ENCODE assay signal across 11 cellular contexts in the genomic region with DNA sequence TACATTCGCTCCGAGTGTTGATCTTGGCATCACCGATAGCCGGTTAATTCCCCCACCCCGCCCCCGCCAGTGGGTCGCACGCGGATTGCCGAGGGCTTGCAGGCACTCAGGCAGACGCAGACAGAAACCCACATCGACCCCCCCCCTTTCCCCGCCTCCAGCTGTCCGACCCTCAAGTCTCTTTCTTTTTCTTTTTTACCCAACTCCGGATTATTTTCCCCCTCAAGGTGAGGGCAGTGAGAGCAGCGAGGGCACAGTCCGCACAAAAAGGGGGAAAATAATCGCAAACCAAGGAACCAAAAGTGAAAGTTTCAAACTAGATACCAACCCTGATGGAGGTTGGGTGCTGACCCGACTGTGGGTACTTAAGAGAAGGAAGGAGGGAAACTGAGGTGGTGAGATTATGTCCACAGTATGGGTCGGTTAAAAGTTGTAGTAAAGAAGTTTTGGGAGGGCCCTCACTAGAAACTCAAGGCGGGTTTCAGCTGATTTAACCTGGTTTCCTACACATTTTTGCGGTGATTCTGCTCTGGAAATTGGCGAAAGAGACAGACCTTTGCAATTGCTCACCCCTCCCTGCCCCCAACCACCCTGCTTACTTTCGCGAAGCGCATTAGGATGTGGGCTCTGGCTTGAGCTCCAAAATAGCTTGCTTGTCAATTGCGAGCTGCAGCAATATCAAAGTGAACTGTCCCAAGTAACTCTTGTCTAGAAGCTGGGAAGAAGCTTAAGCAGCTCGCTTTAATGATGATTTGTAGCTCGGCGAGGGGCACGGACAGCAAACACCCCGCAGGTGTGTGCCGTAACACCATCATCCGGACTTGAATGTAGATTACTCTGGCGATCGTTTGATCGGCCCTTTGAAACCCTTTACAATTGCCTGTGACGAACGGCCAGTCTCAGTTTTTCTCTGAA. TPM values are rescaled to one million over a fixed set of nuclear protein-coding genes. Genes with fewer than 3 reads are reported as not detected.
DNase-seq lines count a peak whose midpoint lies in the region; ATAC-seq, FAIRE-seq and TF ChIP-seq lines count a peak whose summit lies in the region.
"Had no signal": no experiment of that assay in that cellular context is flagged by ENCODE, and none has a peak within 500 bp of the region (broad histone marks: within the 10 kb centered on the region; RNA-seq: fewer than 3 reads in every experiment).

No MANE protein-coding gene starts in this region.

- H4K5ac ChIP-seq in H1 (ENCODE audit: insufficient read length, low read depth, low read length): no peak overlapping the region

- H3K36me3 ChIP-seq in H1 (ENCODE audit: control insufficient read depth in 2 of 4, insufficient read depth in 4 of 4, low read length in 3 of 4): peaks cover 0 to 3% (median 0%) of the 10 kb centered on the region in 4 experiments; a peak in 1 of 8 replicates
- no peaks in the 10 kb centered on the region for H3K36me3 ChIP-seq in neural progenitor cell

- H3K23me2 ChIP-seq in H1 (ENCODE audit: low read depth, low read length): peaks cover 24% of the 10 kb centered on the region

- H3K4me1 Mint-ChIP-seq in CD4-positive, alpha-beta T cell (ENCODE audit: low read depth): peaks cover 26% of the 10 kb centered on the region
- peaks cover 88% of the 10 kb centered on the region for H3K4me1 Mint-ChIP-seq in neural progenitor cell

- H3K4me1 ChIP-seq in H1 (replicated peaks in 1 of 4; ENCODE audit: control insufficient read depth in 3 of 4, insufficient read depth in 4 of 4, low read length in 3 of 4) (peaks cover 14 to 55% (median 38%) of the 10 kb centered on the region in 4 experiments), neural progenitor cell (peaks cover 92% of the 10 kb centered on the region), foreskin keratinocyte (no peaks in the 10 kb centered on the region)

- no peak overlapping the region for H3K27ac ChIP-seq in CD4-positive, alpha-beta T cell (ENCODE audit: low read depth, low read length)
- H3K27ac ChIP-seq in H1 (ENCODE audit: low read depth, low read length) (no peak overlapping the region), neural progenitor cell (peak overlapping the region; percentile 90), foreskin keratinocyte (no peak overlapping the region)
- H3K27ac ChIP-seq: HL-60 had no signal

- TF ChIP-seq CTCF in CD4-positive, alpha-beta T cell (IDR thresholded peaks at IDR 0.05): no peak
- no peak for TF ChIP-seq CTCF in H1 (IDR thresholded peaks at IDR 0.05; ENCODE audit: control extremely low read depth in 1 of 3, insufficient read depth in 1 of 3, low read depth in 1 of 3, low read length in 3 of 3)
- no peak for TF ChIP-seq CTCF in neural progenitor cell (IDR thresholded peaks at IDR 0.05)
- TF ChIP-seq CTCF in foreskin keratinocyte (conservative IDR thresholded peaks at IDR 0.05): no peak

- H2AFZ ChIP-seq in H1 (ENCODE audit: low read length): no peak overlapping the region
- H2AFZ ChIP-seq in neural progenitor cell (replicated peaks): no peak overlapping the region

- peak overlapping the region; percentile 33; the same call in 1 of the 2 replicates for H3K18ac ChIP-seq in H1 (ENCODE audit: extremely low read depth, low read length)

- H3K27me3 ChIP-seq in CD4-positive, alpha-beta T cell (ENCODE audit: control insufficient read depth, insufficient read depth, low read length): peaks cover 88% of the 10 kb centered on the region
- peaks cover 6 to 31% (median 20%) of the 10 kb centered on the region in 4 experiments for H3K27me3 ChIP-seq in H1 (replicated peaks in 1 of 4; ENCODE audit: control insufficient read depth in 3 of 4, extremely low read depth in 1 of 4, insufficient read depth in 3 of 4, low read length in 3 of 4)
- no peaks in the 10 kb centered on the region for H3K27me3 ChIP-seq in neural progenitor cell
- peaks cover 90% of the 10 kb centered on the region for H3K27me3 ChIP-seq in foreskin keratinocyte

- no peak overlapping the region for H3K23ac ChIP-seq in H1 (ENCODE audit: insufficient read length)

- no peak overlapping the region; the same call in 1 of the 2 replicates for H2BK20ac ChIP-seq in H1 (ENCODE audit: low read length)

- no peaks in the 10 kb centered on the region for H3K79me1 ChIP-seq in H1 (ENCODE audit: low read depth, low read length)

- ATAC-seq in CD4-positive, alpha-beta T cell (ENCODE audit: poor library complexity): no peak
- no peak for ATAC-seq in foreskin keratinocyte

- H3K36me3 Mint-ChIP-seq in CD4-positive, alpha-beta T cell (ENCODE audit: low read depth): no peaks in the 10 kb centered on the region
- H3K36me3 Mint-ChIP-seq in neural progenitor cell: peaks cover 10% of the 10 kb centered on the region

- H2BK12ac ChIP-seq in H1 (ENCODE audit: low read depth, low read length): peak overlapping the region; percentile 80

- H3K79me2 ChIP-seq in H1 (ENCODE audit: control insufficient read depth in 1 of 2, insufficient read depth in 2 of 2, low read length in 2 of 2): peaks cover 0 to 2% of the 10 kb centered on the region in 2 experiments; a peak in 1 of 4 replicates
- peaks cover 69% of the 10 kb centered on the region for H3K79me2 ChIP-seq in neural progenitor cell (ENCODE audit: low read depth)

- H2BK15ac ChIP-seq in H1 (ENCODE audit: low read length): peak overlapping the region; percentile 76; the same call in 1 of the 2 replicates

- FAIRE-seq in H1 (lab: Jason Lieb, UNC): no peak
- no peak for FAIRE-seq in RCC 7860 (lab: Jason Lieb, UNC)

- H2BK120ac ChIP-seq in H1 (replicated peaks; ENCODE audit: low read depth, low read length): peak overlapping the region; percentile 65

- peak overlapping the region; percentile 58; the same call in 1 of the 2 replicates for H4K8ac ChIP-seq in H1 (ENCODE audit: extremely low read depth, insufficient read depth, low read length)

- H3K4me3 ChIP-seq in H1 (ENCODE audit: extremely low read depth in 1 of 4, insufficient read depth in 2 of 4, low read depth in 3 of 4, low read length in 4 of 4) (peak overlapping the region; percentile 40 to 73 (median 53)), neural progenitor cell (peak overlapping the region; percentile 59)

- H2BK5ac ChIP-seq in H1 (ENCODE audit: low read depth, low read length): 0 out of 2 replicates have a peak overlapping the region, but pooled peaks have one; percentile 35

- H3K4me2 ChIP-seq in H1 (ENCODE audit: insufficient read depth in 1 of 2, low read depth in 2 of 2, low read length in 2 of 2) (peak overlapping the region; percentile 94 to 100), neural progenitor cell (peak overlapping the region; percentile 86)

- peak overlapping the region; percentile 62 for H3K4me3 Mint-ChIP-seq in CD4-positive, alpha-beta T cell
- peak overlapping the region; percentile 91 for H3K4me3 Mint-ChIP-seq in neural progenitor cell

- no peak for DNase-seq in CD4-positive, alpha-beta T cell
- DNase-seq in NCI-H2196 (lab: John Stamatoyannopoulos, UW; ENCODE audit: unreplicated experiment) (peak; percentile 61), H1 (ENCODE audit: low read depth in 1 of 2, low spot score in 2 of 2) (peak in 1 of 2 experiments; percentile 72), neural progenitor cell (ENCODE audit: low spot score) (peak; percentile 82), RKO (ENCODE audit: low spot score) (no peak), RCC 7860 (ENCODE audit: low spot score) (no peak), foreskin keratinocyte (no peak), NCI-H526 treated with DMSO at 0.1 percent for 48 hours (lab: John Stamatoyannopoulos, UW) (no peak)
- DNase-seq: activated CD4-positive, alpha-beta T cell treated with anti-CD3 and anti-CD28 coated beads for 1 hour had no signal

- CTCF ChIA-PET in CD4-positive, alpha-beta T cell (lab: Charles Lee): no interaction called here
- CTCF ChIA-PET in H1 (lab: Charles Lee; ENCODE audit: partially characterized antibody): interaction anchor here (0.7 to 3.6 kb wide), 14 partner anchors 9 to 1226 kb away, joined by 3 to 28 read pairs (median 4); partner anchors contain the start of gene SOX2

- peak overlapping the region; percentile 19; the same call in 1 of the 2 replicates for H2AK5ac ChIP-seq in H1 (ENCODE audit: low read depth, low read length)

- 0% methylated on average over 38 of the region's 39 CpGs; no CpG with 5 or more reads in 1 of the 2 experiments for WGBS in H1 (ENCODE audit: extremely low coverage in 1 of 2, insufficient coverage in 1 of 2, insufficient read length in 1 of 2, insufficient replicate concordance in 2 of 2, low coverage in 1 of 2, low lambda C conversion rate in 2 of 2, missing lambda C conversion rate in 1 of 2), 2 experiments

- no peak overlapping the region for H3K56ac ChIP-seq in H1 (replicated peaks; ENCODE audit: insufficient read length, low read depth, low read length)

- H3K4ac ChIP-seq in H1 (replicated peaks; ENCODE audit: insufficient read length, low read depth, low read length): peak overlapping the region; percentile 8

- TF ChIP-seq EP300 in H1 (IDR thresholded peaks at IDR 0.05; ENCODE audit: borderline replicate concordance in 1 of 2, low read depth in 2 of 2, low read length in 2 of 2): no peak

- intact Hi-C loops in CD4-positive, alpha-beta T cell (cut with DNase I, micrococcal nuclease): no loop called here

- peaks cover 98% of the 10 kb centered on the region for H3K27me3 Mint-ChIP-seq in CD4-positive, alpha-beta T cell
- H3K27me3 Mint-ChIP-seq in neural progenitor cell (ENCODE audit: insufficient read depth, low read depth): peaks cover 2% of the 10 kb centered on the region

- H3K14ac ChIP-seq in H1 (ENCODE audit: insufficient read length): no peak overlapping the region

- TF ChIP-seq RAD21 in H1 (IDR thresholded peaks at IDR 0.05 in 1 of 2, conservative IDR thresholded peaks at IDR 0.05 in 1 of 2; ENCODE audit: low read depth in 2 of 2, low read length in 2 of 2): no peak

- H3F3A ChIP-seq in neural progenitor cell (ENCODE audit: low read depth): peaks cover 98% of the 10 kb centered on the region

- H4K20me1 ChIP-seq in H1 (replicated peaks in 1 of 2; ENCODE audit: control insufficient read depth in 1 of 2, insufficient read depth in 2 of 2, low read length in 2 of 2) (no peaks in the 10 kb centered on the region), neural progenitor cell (ENCODE audit: low read depth) (peaks cover 7% of the 10 kb centered on the region)

- H3K9me3 ChIP-seq in CD4-positive, alpha-beta T cell (ENCODE audit: control insufficient read depth, low read length): peaks cover 23% of the 10 kb centered on the region
- H3K9me3 ChIP-seq in H1 (ENCODE audit: insufficient read depth in 2 of 2, low read depth in 1 of 2, low read length in 1 of 2) (no peaks in the 10 kb centered on the region), neural progenitor cell (ENCODE audit: low read depth) (no peaks in the 10 kb centered on the region)

- no peak overlapping the region for H3K27ac Mint-ChIP-seq in CD4-positive, alpha-beta T cell
- peak overlapping the region; percentile 98 for H3K27ac Mint-ChIP-seq in neural progenitor cell

- peak overlapping the region in 2 of 4 experiments; percentile 5 to 45; a peak in 1 of 7 replicates for H3K9ac ChIP-seq in H1 (replicated peaks in 1 of 4; ENCODE audit: extremely low read depth in 1 of 4, low read depth in 3 of 4, low read length in 3 of 4)
- H3K9ac ChIP-seq in neural progenitor cell: no peak overlapping the region

- POLR2A ChIA-PET in CD4-positive, alpha-beta T cell (lab: Charles Lee): no interaction called here
- POLR2A ChIA-PET in H1 (lab: Charles Lee; ENCODE audit: partially characterized antibody): interaction anchor here (0.7 to 5.6 kb wide), 10 partner anchors 9 to 519 kb away, joined by 3 to 72 read pairs (median 4); partner anchors contain the start of gene SOX2

- peaks cover 18% of the 10 kb centered on the region for H3K9me3 Mint-ChIP-seq in CD4-positive, alpha-beta T cell
- H3K9me3 Mint-ChIP-seq in neural progenitor cell: no peaks in the 10 kb centered on the region

- peak overlapping the region; percentile 63 for H4K91ac ChIP-seq in H1 (replicated peaks; ENCODE audit: insufficient read length, low read length)

- TF ChIP-seq POLR2A in H1 (IDR thresholded peaks at IDR 0.05; ENCODE audit: control extremely low read depth in 1 of 2, low read depth in 2 of 2, low read length in 2 of 2): no peak

RNA-seq across cellular contexts. Expression of gene SOX2, which starts 15.7 kb away (rescaled TPM):
- total RNA-seq in CD4-positive, alpha-beta T cell: not detected
- total RNA-seq in H1 (2021; fragmentation: NEBNext Ultra II Directional; extraction: Animal tissue kit (Norgen Biotek cat#: 25700)): 247 and 260 TPM in 2 replicates
- polyA plus RNA-seq in H1 (2011; rRNA removed) (149 and 170 TPM in 2 replicates), foreskin keratinocyte (0.03 and 0.09 TPM in 2 replicates)
- polyA plus RNA-seq in H1 (2011; cell fraction: cytosol; rRNA removed): 181 TPM
- polyA plus RNA-seq in H1 (2011; cell fraction: nucleus; rRNA removed): 120 TPM
- polyA plus RNA-seq in H1 (2012, experiment 1 of 2): 130 to 186 TPM (median 157 TPM) in 4 replicates
- 64.0 TPM for polyA plus RNA-seq in H1 (2012, experiment 2 of 2)
- polyA plus RNA-seq in H1 (2013, experiment 1 of 2): 171 TPM
- polyA plus RNA-seq in H1 (2013, experiment 2 of 2): 169 TPM
- 34.6 and 35.5 TPM in 2 replicates for polyA minus RNA-seq in H1 (2011; rRNA and poly(A)+ RNA removed)
- polyA minus RNA-seq in H1 (2011; cell fraction: cytosol; rRNA and poly(A)+ RNA removed): 101 TPM
- 83.5 TPM for polyA minus RNA-seq in H1 (2011; cell fraction: nucleus; rRNA and poly(A)+ RNA removed)
- total RNA-seq in neural progenitor cell (ENCODE audit: low replicate concordance) (584 and 605 TPM in 2 replicates), foreskin keratinocyte (0.07 and 0.32 TPM in 2 replicates)
- total RNA-seq: myocyte had no signal

Comparison
In these comparisons a context has a peak if more than half of its experiments do, and no peak if none do; other contexts are left out.
1. DNase-seq: peak in NCI-H2196 (single experiment) and neural progenitor cell (single experiment); none in CD4-positive, alpha-beta T cell (0 of 10), RKO (single experiment), RCC 7860 (single experiment), foreskin keratinocyte (0 of 2) and NCI-H526 treated with DMSO at 0.1 percent for 48 hours (single experiment).
2. RNA of gene SOX2, which starts 15.7 kb away (total RNA-seq): 584 to 605 TPM in neural progenitor cell and 247 to 260 TPM in H1; 0.07 to 0.32 TPM in foreskin keratinocyte and not detected in CD4-positive, alpha-beta T cell; every median in the first group is over 100 times any median in the second.